Comparison of ENCODE assay signal across 1 cellular context in genomic region chr10:71259815-71260501, GRCh38.
TF ChIP-seq lines count a peak whose summit lies in the region.

No MANE protein-coding gene starts in this region.

TF ChIP-seq in HEK293, 187 proteins besides CTCF, POLR2A, EP300 and RAD21 (continued from another document):
- TF ChIP-seq, protein P1, sequence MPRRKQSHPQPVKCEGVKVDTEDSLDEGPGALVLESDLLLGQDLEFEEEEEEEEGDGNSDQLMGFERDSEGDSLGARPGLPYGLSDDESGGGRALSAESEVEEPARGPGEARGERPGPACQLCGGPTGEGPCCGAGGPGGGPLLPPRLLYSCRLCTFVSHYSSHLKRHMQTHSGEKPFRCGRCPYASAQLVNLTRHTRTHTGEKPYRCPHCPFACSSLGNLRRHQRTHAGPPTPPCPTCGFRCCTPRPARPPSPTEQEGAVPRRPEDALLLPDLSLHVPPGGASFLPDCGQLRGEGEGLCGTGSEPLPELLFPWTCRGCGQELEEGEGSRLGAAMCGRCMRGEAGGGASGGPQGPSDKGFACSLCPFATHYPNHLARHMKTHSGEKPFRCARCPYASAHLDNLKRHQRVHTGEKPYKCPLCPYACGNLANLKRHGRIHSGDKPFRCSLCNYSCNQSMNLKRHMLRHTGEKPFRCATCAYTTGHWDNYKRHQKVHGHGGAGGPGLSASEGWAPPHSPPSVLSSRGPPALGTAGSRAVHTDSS (tag by site-specific recombination; IDR thresholded peaks at IDR 0.05) = no peak
- TF ChIP-seq ZNF548 (tag by site-specific recombination; IDR thresholded peaks at IDR 0.05) (no peak), ZNF596 (tag by site-specific recombination; IDR thresholded peaks at IDR 0.05) (no peak), TSHZ1 (tag by site-specific recombination; IDR thresholded peaks at IDR 0.05; ENCODE audit: borderline replicate concordance) (no peak), ZNF394 (tag by site-specific recombination; IDR thresholded peaks at IDR 0.05; ENCODE audit: borderline replicate concordance) (no peak), WT1 (tag by site-specific recombination; IDR thresholded peaks at IDR 0.05) (no peak), ZNF530 (tag by site-specific recombination; IDR thresholded peaks at IDR 0.05; ENCODE audit: low read depth) (no peak), MEIS1 (CRISPR knock-in tag; IDR thresholded peaks at IDR 0.05; ENCODE audit: borderline replicate concordance) (no peak), ZNF266 (tag by site-specific recombination; IDR thresholded peaks at IDR 0.05; ENCODE audit: low read depth) (no peak), ZNF350 (tag by site-specific recombination; IDR thresholded peaks at IDR 0.05) (no peak), GLIS2 (tag by site-specific recombination; IDR thresholded peaks at IDR 0.05) (peak; percentile 51; the same call in 1 of the 2 replicates), KLF1 (tag by site-specific recombination; IDR thresholded peaks at IDR 0.05) (peak; percentile 91), ZNF362 (tag by site-specific recombination; IDR thresholded peaks at IDR 0.05) (no peak), TCF7L2 (IDR thresholded peaks at IDR 0.05; ENCODE audit: borderline replicate concordance, low read depth, low read length) (no peak), KLF7 (tag by site-specific recombination; IDR thresholded peaks at IDR 0.05; ENCODE audit: borderline replicate concordance) (no peak), HOXC10 (CRISPR knock-in tag; IDR thresholded peaks at IDR 0.05) (no peak)
- TF ChIP-seq, protein P2, sequence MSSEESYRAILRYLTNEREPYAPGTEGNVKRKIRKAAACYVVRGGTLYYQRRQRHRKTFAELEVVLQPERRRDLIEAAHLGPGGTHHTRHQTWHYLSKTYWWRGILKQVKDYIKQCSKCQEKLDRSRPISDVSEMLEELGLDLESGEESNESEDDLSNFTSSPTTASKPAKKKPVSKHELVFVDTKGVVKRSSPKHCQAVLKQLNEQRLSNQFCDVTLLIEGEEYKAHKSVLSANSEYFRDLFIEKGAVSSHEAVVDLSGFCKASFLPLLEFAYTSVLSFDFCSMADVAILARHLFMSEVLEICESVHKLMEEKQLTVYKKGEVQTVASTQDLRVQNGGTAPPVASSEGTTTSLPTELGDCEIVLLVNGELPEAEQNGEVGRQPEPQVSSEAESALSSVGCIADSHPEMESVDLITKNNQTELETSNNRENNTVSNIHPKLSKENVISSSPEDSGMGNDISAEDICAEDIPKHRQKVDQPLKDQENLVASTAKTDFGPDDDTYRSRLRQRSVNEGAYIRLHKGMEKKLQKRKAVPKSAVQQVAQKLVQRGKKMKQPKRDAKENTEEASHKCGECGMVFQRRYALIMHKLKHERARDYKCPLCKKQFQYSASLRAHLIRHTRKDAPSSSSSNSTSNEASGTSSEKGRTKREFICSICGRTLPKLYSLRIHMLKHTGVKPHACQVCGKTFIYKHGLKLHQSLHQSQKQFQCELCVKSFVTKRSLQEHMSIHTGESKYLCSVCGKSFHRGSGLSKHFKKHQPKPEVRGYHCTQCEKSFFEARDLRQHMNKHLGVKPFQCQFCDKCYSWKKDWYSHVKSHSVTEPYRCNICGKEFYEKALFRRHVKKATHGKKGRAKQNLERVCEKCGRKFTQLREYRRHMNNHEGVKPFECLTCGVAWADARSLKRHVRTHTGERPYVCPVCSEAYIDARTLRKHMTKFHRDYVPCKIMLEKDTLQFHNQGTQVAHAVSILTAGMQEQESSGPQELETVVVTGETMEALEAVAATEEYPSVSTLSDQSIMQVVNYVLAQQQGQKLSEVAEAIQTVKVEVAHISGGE (tag by site-specific recombination; conservative IDR thresholded peaks at IDR 0.05; ENCODE audit: low read depth) = no peak
- TF ChIP-seq, protein P3, sequence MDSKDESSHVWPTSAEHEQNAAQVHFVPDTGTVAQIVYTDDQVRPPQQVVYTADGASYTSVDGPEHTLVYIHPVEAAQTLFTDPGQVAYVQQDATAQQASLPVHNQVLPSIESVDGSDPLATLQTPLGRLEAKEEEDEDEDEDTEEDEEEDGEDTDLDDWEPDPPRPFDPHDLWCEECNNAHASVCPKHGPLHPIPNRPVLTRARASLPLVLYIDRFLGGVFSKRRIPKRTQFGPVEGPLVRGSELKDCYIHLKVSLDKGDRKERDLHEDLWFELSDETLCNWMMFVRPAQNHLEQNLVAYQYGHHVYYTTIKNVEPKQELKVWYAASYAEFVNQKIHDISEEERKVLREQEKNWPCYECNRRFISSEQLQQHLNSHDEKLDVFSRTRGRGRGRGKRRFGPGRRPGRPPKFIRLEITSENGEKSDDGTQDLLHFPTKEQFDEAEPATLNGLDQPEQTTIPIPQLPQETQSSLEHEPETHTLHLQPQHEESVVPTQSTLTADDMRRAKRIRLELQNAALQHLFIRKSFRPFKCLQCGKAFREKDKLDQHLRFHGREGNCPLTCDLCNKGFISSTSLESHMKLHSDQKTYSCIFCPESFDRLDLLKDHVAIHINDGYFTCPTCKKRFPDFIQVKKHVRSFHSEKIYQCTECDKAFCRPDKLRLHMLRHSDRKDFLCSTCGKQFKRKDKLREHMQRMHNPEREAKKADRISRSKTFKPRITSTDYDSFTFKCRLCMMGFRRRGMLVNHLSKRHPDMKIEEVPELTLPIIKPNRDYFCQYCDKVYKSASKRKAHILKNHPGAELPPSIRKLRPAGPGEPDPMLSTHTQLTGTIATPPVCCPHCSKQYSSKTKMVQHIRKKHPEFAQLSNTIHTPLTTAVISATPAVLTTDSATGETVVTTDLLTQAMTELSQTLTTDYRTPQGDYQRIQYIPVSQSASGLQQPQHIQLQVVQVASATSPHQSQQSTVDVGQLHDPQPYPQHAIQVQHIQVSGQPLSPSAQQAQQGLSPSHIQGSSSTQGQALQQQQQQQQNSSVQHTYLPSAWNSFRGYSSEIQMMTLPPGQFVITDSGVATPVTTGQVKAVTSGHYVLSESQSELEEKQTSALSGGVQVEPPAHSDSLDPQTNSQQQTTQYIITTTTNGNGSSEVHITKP (tag by site-specific recombination; IDR thresholded peaks at IDR 0.05) = 0 out of 2 replicates have a peak, but pooled peaks have one; percentile 37
- TF ChIP-seq, protein P4, sequence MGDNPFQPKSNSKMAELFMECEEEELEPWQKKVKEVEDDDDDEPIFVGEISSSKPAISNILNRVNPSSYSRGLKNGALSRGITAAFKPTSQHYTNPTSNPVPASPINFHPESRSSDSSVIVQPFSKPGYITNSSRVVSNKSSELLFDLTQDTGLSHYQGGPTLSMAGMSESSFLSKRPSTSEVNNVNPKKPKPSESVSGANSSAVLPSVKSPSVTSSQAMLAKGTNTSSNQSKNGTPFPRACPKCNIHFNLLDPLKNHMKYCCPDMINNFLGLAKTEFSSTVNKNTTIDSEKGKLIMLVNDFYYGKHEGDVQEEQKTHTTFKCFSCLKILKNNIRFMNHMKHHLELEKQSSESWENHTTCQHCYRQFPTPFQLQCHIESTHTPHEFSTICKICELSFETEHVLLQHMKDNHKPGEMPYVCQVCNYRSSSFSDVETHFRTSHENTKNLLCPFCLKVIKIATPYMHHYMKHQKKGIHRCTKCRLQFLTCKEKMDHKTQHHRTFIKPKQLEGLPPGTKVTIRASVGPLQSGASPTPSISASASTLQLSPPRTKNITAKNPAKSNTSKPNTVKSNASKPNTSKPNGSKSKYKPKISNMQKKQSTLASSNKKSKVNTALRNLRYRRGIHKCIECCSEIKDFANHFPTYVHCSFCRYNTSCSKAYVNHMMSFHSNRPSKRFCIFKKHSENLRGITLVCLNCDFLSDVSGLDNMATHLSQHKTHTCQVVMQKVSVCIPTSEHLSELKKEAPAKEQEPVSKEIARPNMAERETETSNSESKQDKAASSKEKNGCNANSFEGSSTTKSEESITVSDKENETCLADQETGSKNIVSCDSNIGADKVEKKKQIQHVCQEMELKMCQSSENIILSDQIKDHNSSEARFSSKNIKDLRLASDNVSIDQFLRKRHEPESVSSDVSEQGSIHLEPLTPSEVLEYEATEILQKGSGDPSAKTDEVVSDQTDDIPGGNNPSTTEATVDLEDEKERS (tag by site-specific recombination; IDR thresholded peaks at IDR 0.05) = no peak
